8 cellular contexts compared by ENCODE assay signal in genomic region chr1:150764617-150765090, GRCh38. TPM values are rescaled to one million over a fixed set of nuclear protein-coding genes. Genes with fewer than 3 reads are reported as not detected.
DNase-seq lines count a peak whose midpoint lies in the region; ATAC-seq and TF ChIP-seq lines count a peak whose summit lies in the region.

No MANE protein-coding gene starts in this region.

- H3K27ac ChIP-seq in vagina = peak overlapping the region; percentile 49

- peak overlapping the region in 1 of 2 donors; percentile 37 for H3K4me3 ChIP-seq in vagina

- H3K27me3 Mint-ChIP-seq in stimulated activated naive CD8-positive, alpha-beta T cell treated with anti-CD3 and anti-CD28 coated beads, Interleukin-15, Interleukin-2, amounts not matched to agents 100 ng/mL and 50 ng/mL, for 24 hours = no peaks in the 10 kb centered on the region
- H3K27me3 Mint-ChIP-seq in activated T-helper 17 cell treated with anti-CD3 and anti-CD28 coated beads, Interleukin-2, amount 50 U/mL, for 72 hours = no peaks in the 10 kb centered on the region

- no peaks in the 10 kb centered on the region for H3K36me3 ChIP-seq in vagina

- peak overlapping the region; percentile 90 for H3K4me3 Mint-ChIP-seq in stimulated activated naive CD8-positive, alpha-beta T cell treated with anti-CD3 and anti-CD28 coated beads, Interleukin-15, Interleukin-2, amounts not matched to agents 100 ng/mL and 50 ng/mL, for 24 hours
- peak overlapping the region; percentile 99 for H3K4me3 Mint-ChIP-seq in activated T-helper 17 cell treated with anti-CD3 and anti-CD28 coated beads, Interleukin-2, amount 50 U/mL, for 72 hours

- no peaks in the 10 kb centered on the region for H3K27me3 ChIP-seq in vagina

- H3K36me3 Mint-ChIP-seq in stimulated activated naive CD8-positive, alpha-beta T cell treated with anti-CD3 and anti-CD28 coated beads, Interleukin-15, Interleukin-2, amounts not matched to agents 100 ng/mL and 50 ng/mL, for 24 hours (ENCODE audit: low read depth) = peaks cover 28% of the 10 kb centered on the region
- H3K36me3 Mint-ChIP-seq in activated T-helper 17 cell treated with anti-CD3 and anti-CD28 coated beads, Interleukin-2, amount 50 U/mL, for 72 hours (ENCODE audit: low read depth) = peaks cover 28% of the 10 kb centered on the region

- H3K4me1 ChIP-seq in vagina = peaks cover 6% of the 10 kb centered on the region

- no peak for DNase-seq in stimulated activated naive CD8-positive, alpha-beta T cell treated with anti-CD3 and anti-CD28 coated beads, Interleukin-15, Interleukin-2, amounts not matched to agents 100 U/mL and 50 U/mL, for 24 hours
- DNase-seq in left lobe of liver (ENCODE audit: low spot score) = no peak
- DNase-seq in vagina (ENCODE audit: extremely low spot score in 2 of 2) = no peak
- no peak for DNase-seq in stimulated activated CD4-positive, alpha-beta T cell treated with anti-CD3 and anti-CD28 coated beads, Interleukin-1b, Interleukin-23, amount 100 ng/mL, for 48 hours

- peaks cover 60% of the 10 kb centered on the region for H3K4me1 Mint-ChIP-seq in stimulated activated naive CD8-positive, alpha-beta T cell treated with anti-CD3 and anti-CD28 coated beads, Interleukin-15, Interleukin-2, amounts not matched to agents 100 ng/mL and 50 ng/mL, for 24 hours (ENCODE audit: low read depth)
- H3K4me1 Mint-ChIP-seq in activated T-helper 17 cell treated with anti-CD3 and anti-CD28 coated beads, Interleukin-2, amount 50 U/mL, for 72 hours = peaks cover 30% of the 10 kb centered on the region

- no peak for ATAC-seq in stimulated activated naive CD8-positive, alpha-beta T cell treated with anti-CD3 and anti-CD28 coated beads, Interleukin-15, Interleukin-2, amounts not matched to agents 100 U/mL and 50 U/mL, for 24 hours
- ATAC-seq in activated T-helper 17 cell treated with anti-CD3 and anti-CD28 coated beads, Interleukin-2, amount 50 U/mL, for 72 hours (replicated peaks) = peak; percentile 54
- ATAC-seq in left lobe of liver (peak; percentile 83), GM19463 (IDR thresholded peaks at IDR 0.05; ENCODE audit: unreplicated experiment) (no peak), GM19467 (IDR thresholded peaks at IDR 0.05; ENCODE audit: unreplicated experiment) (no peak)

- no peaks in the 10 kb centered on the region for H3K9me3 Mint-ChIP-seq in stimulated activated naive CD8-positive, alpha-beta T cell treated with anti-CD3 and anti-CD28 coated beads, Interleukin-15, Interleukin-2, amounts not matched to agents 100 ng/mL and 50 ng/mL, for 24 hours
- H3K9me3 Mint-ChIP-seq in activated T-helper 17 cell treated with anti-CD3 and anti-CD28 coated beads, Interleukin-2, amount 50 U/mL, for 72 hours = no peaks in the 10 kb centered on the region

- intact Hi-C loops in vagina (cut with DNase I) = no loop called here

- no peak for TF ChIP-seq CTCF in vagina (IDR thresholded peaks at IDR 0.05)

- peak overlapping the region; percentile 94 for H3K27ac Mint-ChIP-seq in stimulated activated naive CD8-positive, alpha-beta T cell treated with anti-CD3 and anti-CD28 coated beads, Interleukin-15, Interleukin-2, amounts not matched to agents 100 ng/mL and 50 ng/mL, for 24 hours
- peak overlapping the region; percentile 98 for H3K27ac Mint-ChIP-seq in activated T-helper 17 cell treated with anti-CD3 and anti-CD28 coated beads, Interleukin-2, amount 50 U/mL, for 72 hours

- no peaks in the 10 kb centered on the region for H3K9me3 ChIP-seq in vagina

- TF ChIP-seq POLR2A in vagina (IDR thresholded peaks at IDR 0.05) = no peak

RNA-seq across cellular contexts. Expression of gene CTSS, which starts 0.9 kb away (rescaled TPM):
- 10 to 100 TPM; 61.3 to 71.0 TPM for total RNA-seq in activated T-helper 17 cell treated with anti-CD3 and anti-CD28 coated beads, Interleukin-2, amount 50 U/mL, for 72 hours
- 25.1 TPM for total RNA-seq in left lobe of liver
- 34.1 TPM for total RNA-seq in vagina

RNA-seq across cellular contexts. Expression of gene CTSK, which starts 43.4 kb away (rescaled TPM):
- total RNA-seq in activated T-helper 17 cell treated with anti-CD3 and anti-CD28 coated beads, Interleukin-2, amount 50 U/mL, for 72 hours = 1 to 10 TPM; 6.1 to 9.8 TPM
- total RNA-seq in left lobe of liver (2.4 TPM), vagina (67.3 TPM)

RNA-seq across cellular contexts. Expression of gene HORMAD1, which starts 44.0 kb away (rescaled TPM):
- total RNA-seq in activated T-helper 17 cell treated with anti-CD3 and anti-CD28 coated beads, Interleukin-2, amount 50 U/mL, for 72 hours = not detected
- total RNA-seq in left lobe of liver = 0.13 TPM
- total RNA-seq in vagina = 1.2 TPM

Comparison
In these comparisons a context has a peak if more than half of its experiments do, and no peak if none do; other contexts are left out.
1. ATAC-seq: peak in activated T-helper 17 cell treated with anti-CD3 and anti-CD28 coated beads, Interleukin-2, amount 50 U/mL, for 72 hours (single experiment) and left lobe of liver (single experiment); none in stimulated activated naive CD8-positive, alpha-beta T cell treated with anti-CD3 and anti-CD28 coated beads, Interleukin-15, Interleukin-2, amounts not matched to agents 100 U/mL and 50 U/mL, for 24 hours (single experiment), GM19463 (single experiment) and GM19467 (single experiment).